ENCODE assay signal across 1 cellular context in the genomic region with DNA sequence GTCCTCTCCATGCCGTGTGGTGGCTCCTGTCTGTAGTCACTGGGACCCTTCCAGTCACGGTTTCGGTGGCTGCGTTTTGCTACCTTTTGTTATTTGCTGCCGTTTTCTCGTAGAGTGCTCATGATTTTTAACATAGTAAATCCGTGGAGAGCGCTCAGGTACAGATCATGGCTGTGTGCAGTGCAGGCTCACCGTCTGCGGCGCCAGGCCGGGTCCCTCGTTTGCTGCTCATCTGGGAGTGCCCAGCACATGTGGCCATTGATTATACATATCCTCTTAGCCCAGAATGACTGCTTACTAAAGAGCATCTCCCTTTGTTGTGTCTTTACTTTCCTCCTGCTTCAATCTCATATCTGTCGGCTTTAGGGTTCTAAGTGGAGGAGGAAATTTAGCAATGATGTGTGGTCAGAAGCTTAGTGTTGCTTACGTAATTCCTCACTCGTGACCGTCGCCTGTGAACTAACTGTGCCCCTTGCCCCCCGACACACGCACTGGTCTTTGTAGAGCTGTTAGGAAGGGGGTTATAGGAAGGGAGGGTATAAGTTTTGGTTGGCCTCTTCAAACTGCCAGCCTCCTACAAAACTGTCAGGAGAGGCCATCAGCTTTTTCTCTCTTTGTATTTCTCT.
TF ChIP-seq lines count a peak whose summit lies in the region.

No MANE protein-coding gene starts in this region.

TF ChIP-seq in GM23338, 12 proteins besides CTCF, POLR2A, EP300 and RAD21:
- TF ChIP-seq EZH2phosphoT487 (IDR thresholded peaks at IDR 0.05; ENCODE audit: unreplicated experiment) = no peak
- TF ChIP-seq CREB1 (CRISPR knock-in tag; IDR thresholded peaks at IDR 0.05; ENCODE audit: low read depth) = no peak
- no peak for TF ChIP-seq EZH2 (IDR thresholded peaks at IDR 0.05; ENCODE audit: low read depth, unreplicated experiment)
- TF ChIP-seq NANOG (IDR thresholded peaks at IDR 0.05; ENCODE audit: borderline replicate concordance) = no peak
- TF ChIP-seq, protein P1, sequence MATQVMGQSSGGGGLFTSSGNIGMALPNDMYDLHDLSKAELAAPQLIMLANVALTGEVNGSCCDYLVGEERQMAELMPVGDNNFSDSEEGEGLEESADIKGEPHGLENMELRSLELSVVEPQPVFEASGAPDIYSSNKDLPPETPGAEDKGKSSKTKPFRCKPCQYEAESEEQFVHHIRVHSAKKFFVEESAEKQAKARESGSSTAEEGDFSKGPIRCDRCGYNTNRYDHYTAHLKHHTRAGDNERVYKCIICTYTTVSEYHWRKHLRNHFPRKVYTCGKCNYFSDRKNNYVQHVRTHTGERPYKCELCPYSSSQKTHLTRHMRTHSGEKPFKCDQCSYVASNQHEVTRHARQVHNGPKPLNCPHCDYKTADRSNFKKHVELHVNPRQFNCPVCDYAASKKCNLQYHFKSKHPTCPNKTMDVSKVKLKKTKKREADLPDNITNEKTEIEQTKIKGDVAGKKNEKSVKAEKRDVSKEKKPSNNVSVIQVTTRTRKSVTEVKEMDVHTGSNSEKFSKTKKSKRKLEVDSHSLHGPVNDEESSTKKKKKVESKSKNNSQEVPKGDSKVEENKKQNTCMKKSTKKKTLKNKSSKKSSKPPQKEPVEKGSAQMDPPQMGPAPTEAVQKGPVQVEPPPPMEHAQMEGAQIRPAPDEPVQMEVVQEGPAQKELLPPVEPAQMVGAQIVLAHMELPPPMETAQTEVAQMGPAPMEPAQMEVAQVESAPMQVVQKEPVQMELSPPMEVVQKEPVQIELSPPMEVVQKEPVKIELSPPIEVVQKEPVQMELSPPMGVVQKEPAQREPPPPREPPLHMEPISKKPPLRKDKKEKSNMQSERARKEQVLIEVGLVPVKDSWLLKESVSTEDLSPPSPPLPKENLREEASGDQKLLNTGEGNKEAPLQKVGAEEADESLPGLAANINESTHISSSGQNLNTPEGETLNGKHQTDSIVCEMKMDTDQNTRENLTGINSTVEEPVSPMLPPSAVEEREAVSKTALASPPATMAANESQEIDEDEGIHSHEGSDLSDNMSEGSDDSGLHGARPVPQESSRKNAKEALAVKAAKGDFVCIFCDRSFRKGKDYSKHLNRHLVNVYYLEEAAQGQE (IDR thresholded peaks at IDR 0.05; ENCODE audit: unreplicated experiment) = no peak
